17 cellular contexts compared by ENCODE assay signal in the genomic region with DNA sequence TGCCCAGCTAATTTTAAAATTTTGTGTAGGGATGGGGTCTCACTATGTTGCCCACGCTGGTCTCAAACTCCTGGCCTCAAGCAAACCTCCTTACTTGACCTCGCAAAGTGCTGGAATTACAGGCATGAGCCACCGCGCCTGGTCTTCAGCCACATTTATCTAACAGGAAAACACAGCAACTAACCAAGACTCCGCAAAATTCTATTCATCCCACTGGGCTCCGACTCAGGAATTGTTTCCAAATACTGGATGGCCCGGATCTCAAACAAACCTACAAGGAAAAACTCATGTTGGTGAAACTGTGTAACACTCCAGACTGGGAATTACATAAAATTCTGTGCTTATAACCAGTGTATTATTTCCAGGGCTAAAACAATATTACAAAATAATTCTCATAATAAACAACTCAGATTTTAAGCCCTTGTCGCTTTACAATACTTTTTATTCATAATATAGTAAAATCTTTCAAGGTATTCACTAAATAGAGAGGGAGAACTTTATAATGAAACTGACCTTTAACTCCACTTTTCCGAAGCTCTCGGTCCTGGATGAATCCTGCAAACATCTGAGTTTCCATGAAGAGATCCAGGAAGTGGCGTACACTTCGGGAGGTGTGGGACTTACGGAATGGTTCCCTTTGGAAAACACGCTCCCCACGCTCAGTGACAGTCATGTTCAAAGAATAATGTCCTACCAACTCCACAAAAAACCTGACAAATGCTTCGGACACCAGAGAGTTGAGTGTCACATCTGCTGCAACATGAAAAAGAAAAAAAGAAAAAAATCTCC. TPM values are rescaled to one million over a fixed set of nuclear protein-coding genes. Genes with fewer than 3 reads are reported as not detected.
DNase-seq lines count a peak whose midpoint lies in the region; ATAC-seq, FAIRE-seq and TF ChIP-seq lines count a peak whose summit lies in the region.
"Had no signal": no experiment of that assay in that cellular context is flagged by ENCODE, and none has a peak within 500 bp of the region (broad histone marks: within the 10 kb centered on the region; RNA-seq: fewer than 3 reads in every experiment).

No MANE protein-coding gene starts in this region.

- peak overlapping the region in 1 of 2 donors; percentile 85 for H3K9ac ChIP-seq in liver (ENCODE audit: low read depth in 1 of 2, low read length in 2 of 2)
- no peak overlapping the region for H3K9ac ChIP-seq in HepG2 (ENCODE audit: insufficient read depth, low read depth, low read length)
- no peak overlapping the region for H3K9ac ChIP-seq in neuronal stem cell (ENCODE audit: low read depth, low read length, poor library complexity)
- H3K9ac ChIP-seq: BLaER1 had no signal

- H4K91ac ChIP-seq in neuronal stem cell (ENCODE audit: low read depth, low read length, poor library complexity): no peak overlapping the region

- CTCF ChIA-PET in HepG2 (lab: Yijun Ruan, JAX; ENCODE audit: low intra/inter-chr PET ratio, low total read pairs): no interaction called here

- H2BK12ac ChIP-seq in neuronal stem cell (ENCODE audit: low read length): no peak overlapping the region

- no peak overlapping the region for H2AFZ ChIP-seq in HepG2 (ENCODE audit: low read length)
- peak overlapping the region; percentile 16 for H2AFZ ChIP-seq in neuronal stem cell (ENCODE audit: low read length)

- POLR2A ChIA-PET in HepG2 (lab: Yijun Ruan, JAX): no interaction called here

- no peak overlapping the region for H2BK15ac ChIP-seq in neuronal stem cell (ENCODE audit: low read length)

- H3K9me3 ChIP-seq in liver (ENCODE audit: control insufficient read depth in 4 of 4, low read length in 3 of 4) (no peaks in the 10 kb centered on the region), HepG2 (ENCODE audit: low read length) (no peaks in the 10 kb centered on the region), neuronal stem cell (replicated peaks in 1 of 2; ENCODE audit: control insufficient read depth in 2 of 2, insufficient read depth in 1 of 2, low read depth in 1 of 2, low read length in 2 of 2) (no peaks in the 10 kb centered on the region), SJCRH30 (replicated peaks) (no peaks in the 10 kb centered on the region), upper lobe of right lung (no peaks in the 10 kb centered on the region)
- H3K9me3 ChIP-seq: BLaER1, Caco-2 had no signal

- H4K8ac ChIP-seq in neuronal stem cell (ENCODE audit: low read depth, low read length): no peak overlapping the region

- no peak for TF ChIP-seq EP300 in HepG2 (IDR thresholded peaks at IDR 0.05; ENCODE audit: low read depth in 2 of 2, low read length in 2 of 2)
- no peak for TF ChIP-seq EP300 in HepG2 (CRISPR knock-in tag; IDR thresholded peaks at IDR 0.05; ENCODE audit: borderline replicate concordance)

- no peaks in the 10 kb centered on the region for H3K27me3 ChIP-seq in liver (ENCODE audit: control insufficient read depth in 4 of 4, insufficient read depth in 4 of 4, low read length in 3 of 4)
- no peaks in the 10 kb centered on the region for H3K27me3 ChIP-seq in HepG2 (ENCODE audit: control insufficient read depth in 1 of 2, insufficient read depth in 2 of 2, low read length in 2 of 2)
- no peaks in the 10 kb centered on the region for H3K27me3 ChIP-seq in neuronal stem cell (ENCODE audit: control insufficient read depth in 3 of 3, insufficient read depth in 3 of 3, low read depth in 1 of 3, low read length in 3 of 3)
- H3K27me3 ChIP-seq in SJCRH30: no peaks in the 10 kb centered on the region
- H3K27me3 ChIP-seq in upper lobe of right lung: no peaks in the 10 kb centered on the region
- H3K27me3 ChIP-seq: BLaER1 had no signal

- peaks cover 0 to 4% (median under 1%) of the 10 kb centered on the region in 4 donors for H3K36me3 ChIP-seq in liver (ENCODE audit: control insufficient read depth in 4 of 4, insufficient read depth in 3 of 4, low read depth in 1 of 4, low read length in 3 of 4)
- H3K36me3 ChIP-seq in HepG2 (replicated peaks in 1 of 2; ENCODE audit: control insufficient read depth in 1 of 2, insufficient read depth in 2 of 2, low read length in 2 of 2): no peaks in the 10 kb centered on the region
- no peaks in the 10 kb centered on the region for H3K36me3 ChIP-seq in neuronal stem cell (replicated peaks in 1 of 2; ENCODE audit: control insufficient read depth in 2 of 2, insufficient read depth in 2 of 2, low read length in 2 of 2)
- H3K36me3 ChIP-seq in SJCRH30: no peaks in the 10 kb centered on the region
- H3K36me3 ChIP-seq in upper lobe of right lung: no peaks in the 10 kb centered on the region
- H3K36me3 ChIP-seq: BLaER1 had no signal

- no peaks in the 10 kb centered on the region for H3K79me1 ChIP-seq in neuronal stem cell (ENCODE audit: low read depth, low read length)

- H3K79me2 ChIP-seq in HepG2 (ENCODE audit: insufficient read depth, low read length): no peaks in the 10 kb centered on the region

- DNase-seq in Right ventricle myocardium superior (no peak), Right ventricle myocardium inferior (ENCODE audit: missing footprints) (no peak), HepG2 (ENCODE audit: low spot score) (no peak), neuronal stem cell (ENCODE audit: low spot score) (no peak), germinal center (ENCODE audit: low spot score) (no peak), SJCRH30 (no peak), upper lobe of right lung (no peak)
- DNase-seq: 8988T; AML-193; Caco-2; CD8-positive, alpha-beta memory T cell; HCEC 1CT; HFFc6 had no signal

- no peak overlapping the region for H3K23ac ChIP-seq in neuronal stem cell (ENCODE audit: low read depth, low read length, poor library complexity)

- BruUV-seq in HepG2 (replicated peaks; lab: Mats Ljungman, UMichigan): no TSS peak

- no peak for FAIRE-seq in HepG2 (lab: Jason Lieb, UNC)
- FAIRE-seq: GM18507 had no signal

- H3K4me1 ChIP-seq in liver (ENCODE audit: control insufficient read depth in 4 of 4, insufficient read depth in 4 of 4, low read length in 3 of 4): peaks cover 5 to 22% (median 12%) of the 10 kb centered on the region in 4 donors
- peaks cover 11% of the 10 kb centered on the region for H3K4me1 ChIP-seq in HepG2 (ENCODE audit: insufficient read depth, low read length)
- H3K4me1 ChIP-seq in neuronal stem cell (ENCODE audit: control insufficient read depth in 2 of 2, insufficient read depth in 1 of 2, low read depth in 1 of 2, low read length in 2 of 2): peaks cover 0 to under 1% of the 10 kb centered on the region in 2 donors
- H3K4me1 ChIP-seq in SJCRH30: peaks cover 3% of the 10 kb centered on the region; the same call in 1 of the 2 replicates
- H3K4me1 ChIP-seq in upper lobe of right lung: no peaks in the 10 kb centered on the region
- H3K4me1 ChIP-seq: Caco-2 had no signal

- no peak overlapping the region for H2AK5ac ChIP-seq in neuronal stem cell (ENCODE audit: low read depth, low read length)

- H3K4me3 ChIP-seq in liver (ENCODE audit: low read depth in 1 of 3, low read length in 3 of 3) (peak overlapping the region; percentile 24 to 51 (median 45)), HepG2 (replicated peaks in 1 of 3; ENCODE audit: insufficient read depth in 1 of 3, low read depth in 2 of 3, low read length in 3 of 3) (no peak overlapping the region), neuronal stem cell (ENCODE audit: low read length in 2 of 2) (no peak overlapping the region), SJCRH30 (no peak overlapping the region), upper lobe of right lung (no peak overlapping the region)
- H3K4me3 ChIP-seq: BLaER1 had no signal

- H3K18ac ChIP-seq in neuronal stem cell (ENCODE audit: low read length): no peak overlapping the region

- in situ Hi-C loops in HepG2 (cut with HindIII; ENCODE audit: extremely low pct_ligation_motif_present, low pct_unique_long_range_greater_than_20kb): no loop called here

- no peak overlapping the region for H3K14ac ChIP-seq in neuronal stem cell (ENCODE audit: low read length)

- ATAC-seq in Right ventricle myocardium superior (ENCODE audit: poor library complexity) (peak; percentile 19), Right ventricle myocardium inferior (no peak), HepG2 (no peak), upper lobe of right lung (no peak)

- TF ChIP-seq RAD21 in liver (IDR thresholded peaks at IDR 0.05) (no peak), HepG2 (CRISPR knock-in tag; IDR thresholded peaks at IDR 0.05) (no peak)

- WGBS in liver: 56% methylated on average over 16 of the region's 16 CpGs
- WGBS in HepG2 (ENCODE audit: low lambda C conversion rate): 90% methylated on average over 16 of the region's 16 CpGs
- WGBS in neuronal stem cell (ENCODE audit: extremely low coverage in 2 of 2, insufficient read length in 2 of 2, insufficient replicate concordance in 1 of 2), 2 donors: 86% methylated on average over 1 of the region's 16 CpGs; no CpG with 5 or more reads in 1 of the 2 donors

- no peak for TF ChIP-seq CTCF in liver (IDR thresholded peaks at IDR 0.05; ENCODE audit: low read depth, low read length, missing input control)
- no peak for TF ChIP-seq CTCF in HepG2 (CRISPR knock-in tag; IDR thresholded peaks at IDR 0.05)
- TF ChIP-seq CTCF in upper lobe of right lung (IDR thresholded peaks at IDR 0.05): no peak

- no peaks in the 10 kb centered on the region for H4K20me1 ChIP-seq in HepG2 (ENCODE audit: insufficient read depth, low read length)
- H4K20me1 ChIP-seq: BLaER1 had no signal

- H3K4ac ChIP-seq in neuronal stem cell (ENCODE audit: low read length): no peak overlapping the region

- no peak for TF ChIP-seq POLR2A in HepG2 (IDR thresholded peaks at IDR 0.05; ENCODE audit: insufficient read depth in 1 of 2, low read depth in 2 of 2, low read length in 2 of 2)

- H3K4me2 ChIP-seq in HepG2 (ENCODE audit: low read depth, low read length) (no peak overlapping the region), neuronal stem cell (ENCODE audit: insufficient read depth, low read length, poor library complexity, severe bottlenecking) (no peak overlapping the region)
- H3K4me2 ChIP-seq: BLaER1 had no signal

- H3K27ac ChIP-seq in liver (ENCODE audit: low read depth in 1 of 2, low read length in 2 of 2) (peak overlapping the region; percentile 69 to 82), HepG2 (ENCODE audit: extremely low read length, insufficient read depth, low read length) (no peak overlapping the region), neuronal stem cell (replicated peaks; ENCODE audit: low read length) (no peak overlapping the region), SJCRH30 (no peak overlapping the region), upper lobe of right lung (no peak overlapping the region)
- H3K27ac ChIP-seq: BLaER1, HL-60 had no signal

- no peak overlapping the region for H2BK5ac ChIP-seq in neuronal stem cell (ENCODE audit: low read length)

- H2BK120ac ChIP-seq in neuronal stem cell (ENCODE audit: low read depth, low read length): no peak overlapping the region

- intact Hi-C loops in Right ventricle myocardium superior (cut with DNase I) (no loop called here), Right ventricle myocardium inferior (cut with DNase I) (no loop called here), HepG2 (cut with micrococcal nuclease; ENCODE audit: unreplicated experiment) (no loop called here), upper lobe of right lung (cut with DNase I) (no loop called here)

RNA-seq across cellular contexts. Expression of a gene that starts 6.0 kb away (rescaled TPM):
- total RNA-seq in Right ventricle myocardium superior (27.9 TPM), Right ventricle myocardium inferior (28.4 TPM), liver (10 to 100 TPM; 15.7 to 16.8 TPM), HepG2 (2016; rRNA removed; fragmentation: Illumina TruSeq; extraction: Trizol) (47.4 and 78.0 TPM in 2 replicates), upper lobe of right lung (26.0 TPM)
- polyA plus RNA-seq in liver (10 to 100 TPM; 19.1 to 33.5 TPM), HepG2 (2011; rRNA removed) (15.2 and 18.0 TPM in 2 replicates)
- 15.1 and 16.9 TPM in 2 replicates for total RNA-seq in HepG2 (2016; cell fraction: cytosol; rRNA removed; fragmentation: Illumina TruSeq; extraction: Trizol; ENCODE audit: low read depth)
- 49.7 and 77.0 TPM in 2 replicates for total RNA-seq in HepG2 (2016; cell fraction: insoluble cytoplasmic fraction; rRNA removed; fragmentation: Illumina TruSeq; extraction: Trizol)
- 18.4 and 19.7 TPM in 2 replicates for total RNA-seq in HepG2 (2016; cell fraction: membrane; rRNA removed; fragmentation: Illumina TruSeq; extraction: Trizol)
- 15.4 and 17.0 TPM in 2 replicates for total RNA-seq in HepG2 (2016; cell fraction: nucleus; rRNA removed; fragmentation: Illumina TruSeq; extraction: Trizol)
- 10.1 and 14.0 TPM in 2 replicates for polyA plus RNA-seq in HepG2 (2011; cell fraction: cytosol; rRNA removed)
- 3.4 and 4.6 TPM in 2 replicates for polyA plus RNA-seq in HepG2 (2011; cell fraction: nucleus; rRNA removed)
- 28.4 and 35.8 TPM in 2 replicates for polyA plus RNA-seq in HepG2 (2012)
- 7.2 and 7.8 TPM in 2 replicates for polyA plus RNA-seq in HepG2 (2016; cell fraction: cytosol; fragmentation: Illumina TruSeq; extraction: Trizol; ENCODE audit: low read depth)
- polyA plus RNA-seq in HepG2 (2016; cell fraction: insoluble cytoplasmic fraction; fragmentation: Illumina TruSeq; extraction: Trizol; ENCODE audit: low read depth): 83.2 and 90.7 TPM in 2 replicates
- 10.8 and 12.7 TPM in 2 replicates for polyA plus RNA-seq in HepG2 (2016; cell fraction: membrane; fragmentation: Illumina TruSeq; extraction: Trizol; ENCODE audit: low read depth)
- 21.0 and 22.8 TPM in 2 replicates for polyA plus RNA-seq in HepG2 (2016; cell fraction: nucleus; fragmentation: Illumina TruSeq; extraction: Trizol; ENCODE audit: insufficient read depth, low read depth)
- polyA minus RNA-seq in HepG2 (2011; rRNA and poly(A)+ RNA removed; ENCODE audit: low replicate concordance): 2.9 and 10.1 TPM in 2 replicates
- 10.5 and 11.5 TPM in 2 replicates for polyA minus RNA-seq in HepG2 (2011; cell fraction: cytosol; rRNA and poly(A)+ RNA removed)
- polyA minus RNA-seq in HepG2 (2011; cell fraction: nucleus; rRNA and poly(A)+ RNA removed): 6.8 and 7.7 TPM in 2 replicates
- 52.1 TPM for polyA plus RNA-seq in neuronal stem cell (2013, experiment 1 of 2)
- polyA plus RNA-seq in neuronal stem cell (2013, experiment 2 of 2): 51.9 TPM
- 65.5 and 67.2 TPM in 2 replicates for total RNA-seq in SJCRH30 (2014; rRNA removed; shearing (Covaris generic))

Comparison
In these comparisons a context has a peak if more than half of its experiments do, and no peak if none do; other contexts are left out.
1. H3K27ac ChIP-seq: peak in liver (2 of 2); none in HepG2 (single experiment), neuronal stem cell (single experiment), SJCRH30 (single experiment) and upper lobe of right lung (single experiment).
2. H3K4me3 ChIP-seq: peak in liver (3 of 3); none in HepG2 (0 of 3), neuronal stem cell (0 of 2), SJCRH30 (single experiment) and upper lobe of right lung (single experiment).